ENCODE assay signal across 20 cellular contexts in genomic region chr1:3399732-3400131, GRCh38. TPM values are rescaled to one million over a fixed set of nuclear protein-coding genes. Genes with fewer than 3 reads are reported as not detected.
"Had no signal": no experiment of that assay in that cellular context is flagged by ENCODE, and none has a peak within 500 bp of the region (broad histone marks: within the 10 kb centered on the region; RNA-seq: fewer than 3 reads in every experiment).

No MANE protein-coding gene starts in this region.

- ATAC-seq: gastrocnemius medialis; heart left ventricle; left lung; stimulated activated naive CD8-positive, alpha-beta T cell treated with anti-CD3 and anti-CD28 coated beads, Interleukin-15, amount 100 ng/mL, for 72 hours; T-helper 17 cell had no signal

- H3K9me3 ChIP-seq: adrenal gland, gastrocnemius medialis, heart left ventricle, left lung, prostate gland had no signal

- H3K4me3 ChIP-seq: adrenal gland, cardiac muscle cell, dorsolateral prefrontal cortex, gastrocnemius medialis, heart left ventricle, left lung, prostate gland had no signal

- H3K36me3 ChIP-seq: adrenal gland, gastrocnemius medialis, left lung, prostate gland had no signal

- H3K27ac ChIP-seq: adrenal gland, cardiac muscle cell, dorsolateral prefrontal cortex, epithelial cell of prostate, gastrocnemius medialis, heart left ventricle, left lung, prostate gland, VCaP had no signal

- H3K4me1 ChIP-seq: gastrocnemius medialis, left lung had no signal

- DNase-seq: activated CD4-positive, alpha-beta T cell treated with anti-CD3 and anti-CD28 coated beads for 1 hour; activated CD4-positive, alpha-beta T cell treated with anti-CD3 and anti-CD28 coated beads, Interleukin-2, amount 50 U/mL, for 4 hours; activated gamma-delta T cell; adrenal gland; dorsolateral prefrontal cortex; endodermal cell; gastrocnemius medialis; heart left ventricle; kidney; left lung; small intestine; stimulated activated CD4-positive, alpha-beta T cell treated with anti-CD3 and anti-CD28 coated beads, Interleukin-15, amount 100 ng/mL, for 24 hours; stimulated activated CD4-positive, alpha-beta T cell treated with anti-CD3 and anti-CD28 coated beads, Interleukin-2, amount 100 ng/mL, for 48 hours; stimulated activated naive CD8-positive, alpha-beta T cell treated with anti-CD3 and anti-CD28 coated beads, Interleukin-15, amount 100 ng/mL, for 72 hours; T-helper 17 cell had no signal

- H3K27me3 ChIP-seq: cardiac muscle cell had no signal

RNA-seq across cellular contexts. Expression of gene ARHGEF16, which starts 54.7 kb away (rescaled TPM):
- total RNA-seq: mononuclear cell had no signal
